ENCODE assay signal across 14 cellular contexts in the genomic region with DNA sequence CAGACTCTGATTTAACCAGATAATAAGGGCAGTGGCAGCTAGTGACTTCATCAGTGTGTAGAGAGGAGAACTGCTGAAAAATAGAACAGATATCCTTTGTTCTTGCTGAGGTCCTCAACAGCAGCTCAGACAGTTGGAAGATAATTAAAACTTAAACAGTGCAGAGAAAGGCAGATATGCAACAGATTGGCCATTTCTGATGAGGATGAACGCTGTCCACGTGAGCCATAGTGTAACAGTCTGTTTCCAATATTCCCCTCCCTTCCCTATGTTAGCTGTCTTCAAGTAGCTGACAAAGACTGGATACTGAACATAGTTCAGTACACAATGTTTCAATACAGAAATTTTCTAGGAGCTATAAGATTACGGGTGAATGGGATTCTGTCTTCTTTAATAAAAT.
"Had no signal": no experiment of that assay in that cellular context is flagged by ENCODE, and none has a peak within 500 bp of the region (broad histone marks: within the 10 kb centered on the region; RNA-seq: fewer than 3 reads in every experiment).

No MANE protein-coding gene starts in this region.

- H3K27me3 ChIP-seq: foreskin keratinocyte, heart left ventricle, sigmoid colon, stomach had no signal

- ATAC-seq: foreskin keratinocyte; heart left ventricle; naive thymus-derived CD4-positive, alpha-beta T cell; psoas muscle had no signal

- DNase-seq: foreskin keratinocyte; heart left ventricle; hippocampal formation; kidney glomerular epithelial cell; naive thymus-derived CD4-positive, alpha-beta T cell; nephron progenitor cell; psoas muscle; sigmoid colon; stimulated activated naive CD4-positive, alpha-beta T cell; stomach; substantia nigra; trophoblast cell had no signal

- H3K79me2 ChIP-seq: parathyroid adenoma had no signal

- H2AFZ ChIP-seq: parathyroid adenoma had no signal

- H3K9ac ChIP-seq: parathyroid adenoma had no signal

- H3K27ac ChIP-seq: foreskin keratinocyte, heart left ventricle, parathyroid adenoma, psoas muscle, sigmoid colon had no signal

- H3K4me3 ChIP-seq: heart left ventricle, psoas muscle, sigmoid colon, skin epidermis, stomach had no signal

- H3K36me3 ChIP-seq: heart left ventricle, sigmoid colon, stomach had no signal

- H3K9me3 ChIP-seq: heart left ventricle, psoas muscle, sigmoid colon, stomach had no signal

- H3K4me1 ChIP-seq: foreskin keratinocyte, parathyroid adenoma had no signal
